2 cellular contexts compared by ENCODE assay signal in genomic region chr5:166926806-166927475, GRCh38. TPM values are rescaled to one million over a fixed set of nuclear protein-coding genes. Genes with fewer than 3 reads are reported as not detected.
"Had no signal": no experiment of that assay in that cellular context is flagged by ENCODE, and none has a peak within 500 bp of the region (broad histone marks: within the 10 kb centered on the region; RNA-seq: fewer than 3 reads in every experiment).

No MANE protein-coding gene starts in this region.

RNA-seq across cellular contexts. Expression of gene TENM2, which starts 51.9 kb away (rescaled TPM):
- total RNA-seq: naive thymus-derived CD8-positive, alpha-beta T cell; natural killer cell treated with Interleukin-12 subunit alpha and Interleukin-12 subunit beta and Interleukin-15 and Interleukin-18, amount 100 ng/mL, for 72 hours had no signal
